Comparison of ENCODE assay signal across 28 cellular contexts in genomic region chr6:47345761-47346160, GRCh38.
"Had no signal": no experiment of that assay in that cellular context is flagged by ENCODE, and none has a peak within 500 bp of the region (broad histone marks: within the 10 kb centered on the region; RNA-seq: fewer than 3 reads in every experiment).

No MANE protein-coding gene starts in this region.

- H3K27ac ChIP-seq: ascending aorta, cardiac muscle cell, VCaP had no signal

- H3K4me1 ChIP-seq: ascending aorta had no signal

- ATAC-seq: activated CD8-positive, alpha-beta memory T cell treated with anti-CD3 and anti-CD28 coated beads, Interleukin-2, amount 10 ng/mL, durations not matched to agents 7 days and 5 days; activated CD8-positive, alpha-beta T cell treated with anti-CD3 and anti-CD28 coated beads, Interleukin-2, amount 10 ng/mL, durations not matched to agents 7 days and 5 days; activated naive CD8-positive, alpha-beta T cell treated with anti-CD3 and anti-CD28 coated beads, Interleukin-2, amount 50 U/mL, for 24 hours had no signal

- H3K36me3 ChIP-seq: ascending aorta, cardiac muscle cell had no signal

- H3K27me3 ChIP-seq: ascending aorta, cardiac muscle cell had no signal

- H3K4me3 ChIP-seq: ascending aorta, cardiac muscle cell had no signal

- DNase-seq: activated B cell treated with CpG ODN at 0.5 μM for 24 hours; activated CD4-positive, alpha-beta memory T cell treated with anti-CD3 and anti-CD28 coated beads, Interleukin-2, amount 10 ng/mL, durations not matched to agents 7 days and 5 days; activated CD4-positive, alpha-beta T cell treated with anti-CD3 and anti-CD28 coated beads for 4 hours; activated CD4-positive, alpha-beta T cell treated with anti-CD3 and anti-CD28 coated beads, Interleukin-2, amount 10 ng/mL, durations not matched to agents 24 days and 14 days; activated CD4-positive, alpha-beta T cell treated with anti-CD3 and anti-CD28 coated beads, Interleukin-2, amount 50 U/mL, for 48 hours; activated CD4-positive, CD25-positive, alpha-beta regulatory T cell treated with anti-CD3 and anti-CD28 coated beads, Interleukin-2, amount 50 U/mL, for 72 hours; activated CD8-positive, alpha-beta memory T cell treated with anti-CD3 and anti-CD28 coated beads for 24 hours; activated CD8-positive, alpha-beta memory T cell treated with anti-CD3 and anti-CD28 coated beads, Interleukin-2, amount 10 ng/mL, durations not matched to agents 7 days and 5 days; activated CD8-positive, alpha-beta memory T cell treated with anti-CD3 and anti-CD28 coated beads, Interleukin-2, amount 50 U/mL, for 48 hours; activated CD8-positive, alpha-beta T cell treated with anti-CD3 and anti-CD28 coated beads, Interleukin-2, amount 10 ng/mL, durations not matched to agents 7 days and 5 days; activated effector memory CD4-positive, alpha-beta T cell treated with Interleukin-2 at 50 U/mL for 16 hours; activated gamma-delta T cell; activated naive CD4-positive, alpha-beta T cell treated with anti-CD3 and anti-CD28 coated beads, Interleukin-2, amount 10 ng/mL, durations not matched to agents 7 days and 5 days; activated naive CD4-positive, alpha-beta T cell treated with Interleukin-2 at 50 U/mL for 16 hours; activated naive CD8-positive, alpha-beta T cell treated with anti-CD3 and anti-CD28 coated beads, Interleukin-2, amount 10 ng/mL, durations not matched to agents 7 days and 5 days; activated naive CD8-positive, alpha-beta T cell treated with anti-CD3 and anti-CD28 coated beads, Interleukin-2, amount 50 U/mL, for 24 hours; activated T-cell treated with anti-CD3 and anti-CD28 coated beads, Interleukin-2, amount 50 U/mL, for 24 hours; activated T-cell treated with anti-CD3 and anti-CD28 coated beads, Interleukin-2, amount 50 U/mL, for 48 hours; amygdala; anterior cingulate cortex; caudate nucleus; cerebellar nuclear complex; T-helper 1 cell; T-helper 2 cell; T-helper 9 cell had no signal

- H3K9me3 ChIP-seq: ascending aorta had no signal
